ENCODE assay signal across 18 cellular contexts in genomic region chr1:202063093-202063492, GRCh38. TPM values are rescaled to one million over a fixed set of nuclear protein-coding genes. Genes with fewer than 3 reads are reported as not detected.
DNase-seq lines count a peak whose midpoint lies in the region; ATAC-seq and TF ChIP-seq lines count a peak whose summit lies in the region.
"Had no signal": no experiment of that assay in that cellular context is flagged by ENCODE, and none has a peak within 500 bp of the region (broad histone marks: within the 10 kb centered on the region; RNA-seq: fewer than 3 reads in every experiment).

No MANE protein-coding gene starts in this region.

- H3K4me1 ChIP-seq in HUES48 (ENCODE audit: control insufficient read depth, insufficient read depth, low read length), result peaks cover 8% of the 10 kb centered on the region; the same call in 1 of the 2 replicates
- H3K4me1 ChIP-seq in effector memory CD4-positive, alpha-beta T cell (ENCODE audit: control insufficient read depth, insufficient read depth, low read length, poor library complexity, severe bottlenecking), result no peaks in the 10 kb centered on the region
- H3K4me1 ChIP-seq: uterus had no signal

- no peak overlapping the region for H3K27ac ChIP-seq in AG04450 (ENCODE audit: low read depth, low read length)
- H3K27ac ChIP-seq in HUES48 (ENCODE audit: low read depth, low read length), result peak overlapping the region; percentile 73
- H3K27ac ChIP-seq in effector memory CD4-positive, alpha-beta T cell (ENCODE audit: insufficient read depth, low read length, poor library complexity, severe bottlenecking), result no peak overlapping the region
- H3K27ac ChIP-seq: epithelial cell of prostate, uterus had no signal

- POLR2A ChIA-PET in AG04450 (lab: Yijun Ruan, JAX), result interaction anchor here (0.7 kb wide), 1 partner anchor 21 kb away, joined by 13 read pairs; no protein-coding TSS in a partner anchor

- no peaks in the 10 kb centered on the region for H3K36me3 ChIP-seq in HUES48 (ENCODE audit: control insufficient read depth, insufficient read depth, low read length)
- no peaks in the 10 kb centered on the region for H3K36me3 ChIP-seq in effector memory CD4-positive, alpha-beta T cell (ENCODE audit: control insufficient read depth, insufficient read depth, low read length)
- H3K36me3 ChIP-seq: uterus had no signal

- peak; percentile 11 for DNase-seq in AG04450 (ENCODE audit: low read depth, low spot score)
- peak; percentile 48 for DNase-seq in amniotic epithelial cell (ENCODE audit: low read depth)
- DNase-seq in iPS-NIHi7 (ENCODE audit: extremely low spot score), result peak; percentile 76
- DNase-seq in effector memory CD4-positive, alpha-beta T cell, result no peak
- DNase-seq in posterior cingulate gyrus, result no peak
- DNase-seq: activated CD4-positive, alpha-beta T cell treated with anti-CD3 and anti-CD28 coated beads, Interleukin-2, amount 50 U/mL, for 4 hours; activated naive CD4-positive, alpha-beta T cell treated with Interleukin-2 at 50 U/mL for 16 hours; DMS79 treated with DMSO at 0.1 percent for 48 hours; immature natural killer cell; mammary epithelial cell; NCI-H1417 treated with DMSO at 0.1 percent for 48 hours; RPMI8226; uterus had no signal

- no peaks in the 10 kb centered on the region for H3K9me3 ChIP-seq in AG04450 (ENCODE audit: control insufficient read depth, insufficient read depth, low read length)
- no peaks in the 10 kb centered on the region for H3K9me3 ChIP-seq in HUES48 (ENCODE audit: control insufficient read depth, insufficient read depth, low read length)
- H3K9me3 ChIP-seq in effector memory CD4-positive, alpha-beta T cell (ENCODE audit: control insufficient read depth, low read length), result no peaks in the 10 kb centered on the region
- H3K9me3 ChIP-seq: uterus had no signal

- intact Hi-C loops in posterior cingulate gyrus (cut with DNase I), result no loop called here

- ATAC-seq in GM21619 (IDR thresholded peaks at IDR 0.05; ENCODE audit: unreplicated experiment) (no peak), GM19035 (IDR thresholded peaks at IDR 0.05; ENCODE audit: unreplicated experiment) (no peak)
- ATAC-seq: natural killer cell treated with Interleukin-12 subunit alpha and Interleukin-12 subunit beta and Interleukin-15 and Interleukin-18, amount 100 ng/mL, for 72 hours had no signal

- no peak for TF ChIP-seq CTCF in AG04450 (IDR thresholded peaks at IDR 0.05; ENCODE audit: low read depth, low read length)

- no peak overlapping the region for H3K4me3 ChIP-seq in AG04450 (ENCODE audit: low read depth, low read length)
- H3K4me3 ChIP-seq in HUES48 (ENCODE audit: low read depth, low read length), result no peak overlapping the region
- H3K4me3 ChIP-seq in effector memory CD4-positive, alpha-beta T cell (ENCODE audit: insufficient read depth, low read depth, low read length, poor library complexity, severe bottlenecking), result no peak overlapping the region
- H3K4me3 ChIP-seq: uterus had no signal

- CTCF ChIA-PET in AG04450 (lab: Charles Lee), result interaction anchor here (1.3 kb wide), 1 partner anchor 56 kb away, joined by 7 read pairs; no protein-coding TSS in a partner anchor

- H3K27me3 ChIP-seq in AG04450 (ENCODE audit: control insufficient read depth, insufficient read depth, low read length) (peaks cover 3% of the 10 kb centered on the region), HUES48 (ENCODE audit: control insufficient read depth, insufficient read depth, low read length) (no peaks in the 10 kb centered on the region)
- H3K27me3 ChIP-seq in effector memory CD4-positive, alpha-beta T cell (replicated peaks; ENCODE audit: control insufficient read depth, insufficient read depth, low read length, poor library complexity, severe bottlenecking), result no peaks in the 10 kb centered on the region
- H3K27me3 ChIP-seq: uterus had no signal

- no peak overlapping the region for H3K9ac ChIP-seq in HUES48 (ENCODE audit: low read depth, low read length)

RNA-seq across cellular contexts. Expression of gene ELF3, which starts 52.7 kb away (rescaled TPM):
- polyA plus RNA-seq in AG04450 (2011; rRNA removed), result 0.12 and 0.72 TPM in 2 replicates
- polyA minus RNA-seq in AG04450 (2011; rRNA and poly(A)+ RNA removed), result 0.18 and 0.22 TPM in 2 replicates

RNA-seq across cellular contexts. Expression of gene GPR37L1, which starts 59.6 kb away (rescaled TPM):
- polyA plus RNA-seq in AG04450 (2011; rRNA removed), result not detected in 2 replicates
- not detected in 2 replicates for polyA minus RNA-seq in AG04450 (2011; rRNA and poly(A)+ RNA removed)

Comparison
In these comparisons a context has a peak if more than half of its experiments do, and no peak if none do; other contexts are left out.
1. DNase-seq: peak in AG04450 (single experiment), amniotic epithelial cell (single experiment) and iPS-NIHi7 (single experiment); none in effector memory CD4-positive, alpha-beta T cell (0 of 3) and posterior cingulate gyrus (0 of 10).